Comparison of ENCODE assay signal across 1 cellular context in the genomic region with DNA sequence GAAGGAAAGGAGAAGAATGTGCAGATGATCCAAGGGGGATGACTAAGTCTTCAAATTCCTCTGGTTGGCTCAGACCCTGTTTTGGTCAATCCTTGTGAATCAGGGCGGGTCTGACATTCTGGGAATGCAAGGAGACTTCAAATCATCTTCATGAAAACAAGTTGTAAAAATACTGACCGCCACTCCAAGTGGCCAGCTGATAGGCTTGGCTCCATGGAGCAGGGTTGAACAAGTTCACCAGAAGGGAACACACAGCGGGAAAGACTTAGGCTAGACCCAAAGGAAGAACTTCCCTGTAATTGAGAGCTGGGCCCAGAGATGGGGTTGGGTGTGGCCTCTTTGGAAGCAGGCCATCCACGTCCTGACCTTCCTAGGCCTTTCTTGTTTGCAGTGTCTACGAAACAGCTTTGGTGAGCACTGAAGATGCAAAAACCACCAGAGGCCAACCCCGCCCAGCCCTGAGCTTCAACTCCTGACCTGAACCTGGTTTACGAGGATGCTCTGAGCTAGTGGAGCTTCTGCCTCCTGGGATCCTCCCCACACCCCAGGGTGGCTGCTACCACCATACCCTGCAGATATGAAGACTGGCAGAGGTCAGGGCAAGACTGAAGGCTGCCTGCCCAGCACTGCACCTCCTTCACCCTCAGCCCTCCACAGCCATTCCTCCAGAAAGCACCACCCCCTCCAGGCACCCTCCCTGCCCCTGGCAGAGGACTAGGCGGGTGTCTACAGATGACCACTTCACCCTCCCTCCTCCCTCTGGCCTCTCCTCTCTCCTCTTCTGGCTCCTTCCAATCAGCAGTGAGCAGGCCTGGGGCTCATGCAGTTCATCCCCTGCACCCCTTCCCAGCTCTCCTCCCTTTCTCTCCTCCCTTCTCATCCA.
TF ChIP-seq lines count a peak whose summit lies in the region.

No MANE protein-coding gene starts in this region.

TF ChIP-seq in GM23338, 12 proteins besides CTCF, POLR2A, EP300 and RAD21 (continued from another document):
- TF ChIP-seq, protein P1, sequence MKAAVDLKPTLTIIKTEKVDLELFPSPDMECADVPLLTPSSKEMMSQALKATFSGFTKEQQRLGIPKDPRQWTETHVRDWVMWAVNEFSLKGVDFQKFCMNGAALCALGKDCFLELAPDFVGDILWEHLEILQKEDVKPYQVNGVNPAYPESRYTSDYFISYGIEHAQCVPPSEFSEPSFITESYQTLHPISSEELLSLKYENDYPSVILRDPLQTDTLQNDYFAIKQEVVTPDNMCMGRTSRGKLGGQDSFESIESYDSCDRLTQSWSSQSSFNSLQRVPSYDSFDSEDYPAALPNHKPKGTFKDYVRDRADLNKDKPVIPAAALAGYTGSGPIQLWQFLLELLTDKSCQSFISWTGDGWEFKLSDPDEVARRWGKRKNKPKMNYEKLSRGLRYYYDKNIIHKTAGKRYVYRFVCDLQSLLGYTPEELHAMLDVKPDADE (IDR thresholded peaks at IDR 0.05), result no peak
- TF ChIP-seq ZNF331 (CRISPR knock-in tag; IDR thresholded peaks at IDR 0.05; ENCODE audit: low read depth) (no peak), ZNF114 (CRISPR knock-in tag; IDR thresholded peaks at IDR 0.05) (no peak), EZH2phosphoT487 (IDR thresholded peaks at IDR 0.05; ENCODE audit: unreplicated experiment) (no peak), NANOG (IDR thresholded peaks at IDR 0.05; ENCODE audit: borderline replicate concordance) (no peak), JUNB (IDR thresholded peaks at IDR 0.05; ENCODE audit: unreplicated experiment) (no peak), STAT1 (IDR thresholded peaks at IDR 0.05; ENCODE audit: unreplicated experiment) (no peak), POLR2AphosphoS5 (IDR thresholded peaks at IDR 0.05; ENCODE audit: low read depth) (no peak), CREB1 (CRISPR knock-in tag; IDR thresholded peaks at IDR 0.05; ENCODE audit: low read depth) (no peak)
- TF ChIP-seq, protein P2, sequence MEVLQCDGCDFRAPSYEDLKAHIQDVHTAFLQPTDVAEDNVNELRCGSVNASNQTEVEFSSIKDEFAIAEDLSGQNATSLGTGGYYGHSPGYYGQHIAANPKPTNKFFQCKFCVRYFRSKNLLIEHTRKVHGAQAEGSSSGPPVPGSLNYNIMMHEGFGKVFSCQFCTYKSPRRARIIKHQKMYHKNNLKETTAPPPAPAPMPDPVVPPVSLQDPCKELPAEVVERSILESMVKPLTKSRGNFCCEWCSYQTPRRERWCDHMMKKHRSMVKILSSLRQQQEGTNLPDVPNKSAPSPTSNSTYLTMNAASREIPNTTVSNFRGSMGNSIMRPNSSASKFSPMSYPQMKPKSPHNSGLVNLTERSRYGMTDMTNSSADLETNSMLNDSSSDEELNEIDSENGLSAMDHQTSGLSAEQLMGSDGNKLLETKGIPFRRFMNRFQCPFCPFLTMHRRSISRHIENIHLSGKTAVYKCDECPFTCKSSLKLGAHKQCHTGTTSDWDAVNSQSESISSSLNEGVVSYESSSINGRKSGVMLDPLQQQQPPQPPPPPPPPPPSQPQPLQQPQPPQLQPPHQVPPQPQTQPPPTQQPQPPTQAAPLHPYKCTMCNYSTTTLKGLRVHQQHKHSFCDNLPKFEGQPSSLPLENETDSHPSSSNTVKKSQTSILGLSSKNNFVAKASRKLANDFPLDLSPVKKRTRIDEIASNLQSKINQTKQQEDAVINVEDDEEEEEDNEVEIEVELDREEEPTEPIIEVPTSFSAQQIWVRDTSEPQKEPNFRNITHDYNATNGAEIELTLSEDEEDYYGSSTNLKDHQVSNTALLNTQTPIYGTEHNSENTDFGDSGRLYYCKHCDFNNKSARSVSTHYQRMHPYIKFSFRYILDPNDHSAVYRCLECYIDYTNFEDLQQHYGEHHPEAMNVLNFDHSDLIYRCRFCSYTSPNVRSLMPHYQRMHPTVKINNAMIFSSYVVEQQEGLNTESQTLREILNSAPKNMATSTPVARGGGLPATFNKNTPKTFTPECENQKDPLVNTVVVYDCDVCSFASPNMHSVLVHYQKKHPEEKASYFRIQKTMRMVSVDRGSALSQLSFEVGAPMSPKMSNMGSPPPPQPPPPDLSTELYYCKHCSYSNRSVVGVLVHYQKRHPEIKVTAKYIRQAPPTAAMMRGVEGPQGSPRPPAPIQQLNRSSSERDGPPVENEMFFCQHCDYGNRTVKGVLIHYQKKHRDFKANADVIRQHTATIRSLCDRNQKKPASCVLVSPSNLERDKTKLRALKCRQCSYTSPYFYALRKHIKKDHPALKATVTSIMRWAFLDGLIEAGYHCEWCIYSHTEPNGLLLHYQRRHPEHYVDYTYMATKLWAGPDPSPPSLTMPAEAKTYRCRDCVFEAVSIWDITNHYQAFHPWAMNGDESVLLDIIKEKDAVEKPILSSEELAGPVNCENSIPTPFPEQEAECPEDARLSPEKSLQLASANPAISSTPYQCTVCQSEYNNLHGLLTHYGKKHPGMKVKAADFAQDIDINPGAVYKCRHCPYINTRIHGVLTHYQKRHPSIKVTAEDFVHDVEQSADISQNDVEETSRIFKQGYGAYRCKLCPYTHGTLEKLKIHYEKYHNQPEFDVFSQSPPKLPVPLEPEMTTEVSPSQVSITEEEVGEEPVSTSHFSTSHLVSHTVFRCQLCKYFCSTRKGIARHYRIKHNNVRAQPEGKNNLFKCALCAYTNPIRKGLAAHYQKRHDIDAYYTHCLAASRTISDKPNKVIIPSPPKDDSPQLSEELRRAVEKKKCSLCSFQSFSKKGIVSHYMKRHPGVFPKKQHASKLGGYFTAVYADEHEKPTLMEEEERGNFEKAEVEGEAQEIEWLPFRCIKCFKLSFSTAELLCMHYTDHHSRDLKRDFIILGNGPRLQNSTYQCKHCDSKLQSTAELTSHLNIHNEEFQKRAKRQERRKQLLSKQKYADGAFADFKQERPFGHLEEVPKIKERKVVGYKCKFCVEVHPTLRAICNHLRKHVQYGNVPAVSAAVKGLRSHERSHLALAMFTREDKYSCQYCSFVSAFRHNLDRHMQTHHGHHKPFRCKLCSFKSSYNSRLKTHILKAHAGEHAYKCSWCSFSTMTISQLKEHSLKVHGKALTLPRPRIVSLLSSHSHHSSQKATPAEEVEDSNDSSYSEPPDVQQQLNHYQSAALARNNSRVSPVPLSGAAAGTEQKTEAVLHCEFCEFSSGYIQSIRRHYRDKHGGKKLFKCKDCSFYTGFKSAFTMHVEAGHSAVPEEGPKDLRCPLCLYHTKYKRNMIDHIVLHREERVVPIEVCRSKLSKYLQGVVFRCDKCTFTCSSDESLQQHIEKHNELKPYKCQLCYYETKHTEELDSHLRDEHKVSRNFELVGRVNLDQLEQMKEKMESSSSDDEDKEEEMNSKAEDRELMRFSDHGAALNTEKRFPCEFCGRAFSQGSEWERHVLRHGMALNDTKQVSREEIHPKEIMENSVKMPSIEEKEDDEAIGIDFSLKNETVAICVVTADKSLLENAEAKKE (CRISPR knock-in tag; IDR thresholded peaks at IDR 0.05), result no peak
- TF ChIP-seq, protein P3, sequence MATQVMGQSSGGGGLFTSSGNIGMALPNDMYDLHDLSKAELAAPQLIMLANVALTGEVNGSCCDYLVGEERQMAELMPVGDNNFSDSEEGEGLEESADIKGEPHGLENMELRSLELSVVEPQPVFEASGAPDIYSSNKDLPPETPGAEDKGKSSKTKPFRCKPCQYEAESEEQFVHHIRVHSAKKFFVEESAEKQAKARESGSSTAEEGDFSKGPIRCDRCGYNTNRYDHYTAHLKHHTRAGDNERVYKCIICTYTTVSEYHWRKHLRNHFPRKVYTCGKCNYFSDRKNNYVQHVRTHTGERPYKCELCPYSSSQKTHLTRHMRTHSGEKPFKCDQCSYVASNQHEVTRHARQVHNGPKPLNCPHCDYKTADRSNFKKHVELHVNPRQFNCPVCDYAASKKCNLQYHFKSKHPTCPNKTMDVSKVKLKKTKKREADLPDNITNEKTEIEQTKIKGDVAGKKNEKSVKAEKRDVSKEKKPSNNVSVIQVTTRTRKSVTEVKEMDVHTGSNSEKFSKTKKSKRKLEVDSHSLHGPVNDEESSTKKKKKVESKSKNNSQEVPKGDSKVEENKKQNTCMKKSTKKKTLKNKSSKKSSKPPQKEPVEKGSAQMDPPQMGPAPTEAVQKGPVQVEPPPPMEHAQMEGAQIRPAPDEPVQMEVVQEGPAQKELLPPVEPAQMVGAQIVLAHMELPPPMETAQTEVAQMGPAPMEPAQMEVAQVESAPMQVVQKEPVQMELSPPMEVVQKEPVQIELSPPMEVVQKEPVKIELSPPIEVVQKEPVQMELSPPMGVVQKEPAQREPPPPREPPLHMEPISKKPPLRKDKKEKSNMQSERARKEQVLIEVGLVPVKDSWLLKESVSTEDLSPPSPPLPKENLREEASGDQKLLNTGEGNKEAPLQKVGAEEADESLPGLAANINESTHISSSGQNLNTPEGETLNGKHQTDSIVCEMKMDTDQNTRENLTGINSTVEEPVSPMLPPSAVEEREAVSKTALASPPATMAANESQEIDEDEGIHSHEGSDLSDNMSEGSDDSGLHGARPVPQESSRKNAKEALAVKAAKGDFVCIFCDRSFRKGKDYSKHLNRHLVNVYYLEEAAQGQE (IDR thresholded peaks at IDR 0.05; ENCODE audit: unreplicated experiment), result no peak
TF ChIP-seq in GM23338: peak in this region for 0.
